Comparison of ENCODE assay signal across 20 cellular contexts in genomic region chr1:159746676-159747075, GRCh38. TPM values are rescaled to one million over a fixed set of nuclear protein-coding genes. Genes with fewer than 3 reads are reported as not detected.
"Had no signal": no experiment of that assay in that cellular context is flagged by ENCODE, and none has a peak within 500 bp of the region (broad histone marks: within the 10 kb centered on the region; RNA-seq: fewer than 3 reads in every experiment).

No MANE protein-coding gene starts in this region.

- H3K4me3 ChIP-seq: ascending aorta, esophagus muscularis mucosa, heart left ventricle, lower lobe of right lung, right atrium auricular region, skin epidermis, tibial nerve, uterus had no signal

- DNase-seq: activated CD4-positive, alpha-beta T cell treated with anti-CD3 and anti-CD28 coated beads, Interleukin-2, amount 50 U/mL, for 1 hour; activated CD8-positive, alpha-beta memory T cell treated with anti-CD3 and anti-CD28 coated beads for 24 hours; activated naive CD4-positive, alpha-beta T cell; activated naive CD8-positive, alpha-beta T cell treated with anti-CD3 and anti-CD28 coated beads, Interleukin-2, amount 10 ng/mL, durations not matched to agents 7 days and 5 days; heart left ventricle; left cardiac atrium; lower lobe of right lung; nucleus accumbens; stimulated activated CD4-positive, alpha-beta T cell treated with anti-CD3 and anti-CD28 coated beads, Interleukin-15, amount 100 ng/mL, for 24 hours; stimulated activated CD4-positive, alpha-beta T cell treated with anti-CD3 and anti-CD28 coated beads, Interleukin-4, amount 100 ng/mL, for 1 hour; stimulated activated naive B cell treated with anti-CD40 and anti-IgM and Interleukin-4, amounts not matched to agents 10 μg/mL and 1 μg/mL and 100 μg/mL, for 72 hours; T-helper 2 cell; uterus had no signal

- H3K4me1 ChIP-seq: ascending aorta, esophagus muscularis mucosa, heart left ventricle, right atrium auricular region, tibial nerve, uterus had no signal

- H3K27ac ChIP-seq: ascending aorta, esophagus muscularis mucosa, heart left ventricle, lower lobe of right lung, right atrium auricular region, skin epidermis, tibial nerve, uterus had no signal

- H3K36me3 ChIP-seq: ascending aorta, esophagus muscularis mucosa, heart left ventricle, lower lobe of right lung, right atrium auricular region, tibial nerve, uterus had no signal

- H3K27me3 ChIP-seq: ascending aorta, esophagus muscularis mucosa, heart left ventricle, right atrium auricular region, tibial nerve, uterus had no signal

- H3K9me3 ChIP-seq: ascending aorta, lower lobe of right lung, tibial nerve, uterus had no signal

RNA-seq across cellular contexts. Expression of gene CRP, which starts 32.3 kb away (rescaled TPM):
- total RNA-seq: activated naive CD8-positive, alpha-beta T cell treated with anti-CD3 and anti-CD28 coated beads, Interleukin-2, amount 10 ng/mL, durations not matched to agents 7 days and 5 days; bronchial epithelial cell; frontal cortex; left cardiac atrium; lower lobe of right lung; right atrium auricular region; tibial nerve had no signal

RNA-seq across cellular contexts. Expression of gene FCRL6, which starts 55.5 kb away (rescaled TPM):
- total RNA-seq: ascending aorta, bronchial epithelial cell, frontal cortex had no signal
- polyA plus RNA-seq: heart left ventricle had no signal
